1 cellular context compared by ENCODE assay signal in genomic region chr11:575324-575995, GRCh38.
TF ChIP-seq lines count a peak whose summit lies in the region.

No MANE protein-coding gene starts in this region.

TF ChIP-seq in liver, 16 proteins besides CTCF, POLR2A, EP300 and RAD21 (continued from another document):
- TF ChIP-seq REST (IDR thresholded peaks at IDR 0.05), result peak; percentile 42
